ENCODE assay signal across 1 cellular context in genomic region chr13:104571890-104572229, GRCh38.
TF ChIP-seq lines count a peak whose summit lies in the region.

No MANE protein-coding gene starts in this region.

TF ChIP-seq in IMR-90, 13 proteins besides CTCF, POLR2A, EP300 and RAD21 (continued from another document):
- TF ChIP-seq USF2 (IDR thresholded peaks at IDR 0.05; ENCODE audit: low read depth, low read length) = no peak
- no peak for TF ChIP-seq MAZ (IDR thresholded peaks at IDR 0.05; ENCODE audit: borderline replicate concordance, low read depth, low read length)
- no peak for TF ChIP-seq BHLHE40 (IDR thresholded peaks at IDR 0.05; ENCODE audit: low read depth, low read length)
